Comparison of ENCODE assay signal across 2 cellular contexts in the genomic region with DNA sequence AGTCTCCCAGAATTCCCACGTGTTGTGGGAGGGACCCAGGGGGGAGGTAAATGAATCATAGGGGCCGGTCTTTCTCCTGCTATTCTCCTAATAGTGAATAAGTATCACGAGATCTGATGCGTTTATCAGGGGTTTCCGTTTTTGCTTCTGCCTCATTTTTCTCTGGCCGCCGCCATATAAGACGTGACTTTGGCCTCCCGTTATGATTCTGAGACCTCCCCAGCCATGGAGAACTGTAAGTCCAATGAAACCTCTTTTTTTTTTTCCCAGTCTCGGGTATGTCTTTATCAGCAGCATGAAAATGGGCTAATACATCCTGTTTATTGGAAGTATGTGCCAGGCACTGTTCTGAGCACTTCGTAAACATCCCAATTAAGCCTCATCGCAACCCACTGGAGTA.
TF ChIP-seq lines count a peak whose summit lies in the region.

No MANE protein-coding gene starts in this region.

TF ChIP-seq in GM23338, 12 proteins besides CTCF, POLR2A, EP300 and RAD21:
- TF ChIP-seq, protein P1, sequence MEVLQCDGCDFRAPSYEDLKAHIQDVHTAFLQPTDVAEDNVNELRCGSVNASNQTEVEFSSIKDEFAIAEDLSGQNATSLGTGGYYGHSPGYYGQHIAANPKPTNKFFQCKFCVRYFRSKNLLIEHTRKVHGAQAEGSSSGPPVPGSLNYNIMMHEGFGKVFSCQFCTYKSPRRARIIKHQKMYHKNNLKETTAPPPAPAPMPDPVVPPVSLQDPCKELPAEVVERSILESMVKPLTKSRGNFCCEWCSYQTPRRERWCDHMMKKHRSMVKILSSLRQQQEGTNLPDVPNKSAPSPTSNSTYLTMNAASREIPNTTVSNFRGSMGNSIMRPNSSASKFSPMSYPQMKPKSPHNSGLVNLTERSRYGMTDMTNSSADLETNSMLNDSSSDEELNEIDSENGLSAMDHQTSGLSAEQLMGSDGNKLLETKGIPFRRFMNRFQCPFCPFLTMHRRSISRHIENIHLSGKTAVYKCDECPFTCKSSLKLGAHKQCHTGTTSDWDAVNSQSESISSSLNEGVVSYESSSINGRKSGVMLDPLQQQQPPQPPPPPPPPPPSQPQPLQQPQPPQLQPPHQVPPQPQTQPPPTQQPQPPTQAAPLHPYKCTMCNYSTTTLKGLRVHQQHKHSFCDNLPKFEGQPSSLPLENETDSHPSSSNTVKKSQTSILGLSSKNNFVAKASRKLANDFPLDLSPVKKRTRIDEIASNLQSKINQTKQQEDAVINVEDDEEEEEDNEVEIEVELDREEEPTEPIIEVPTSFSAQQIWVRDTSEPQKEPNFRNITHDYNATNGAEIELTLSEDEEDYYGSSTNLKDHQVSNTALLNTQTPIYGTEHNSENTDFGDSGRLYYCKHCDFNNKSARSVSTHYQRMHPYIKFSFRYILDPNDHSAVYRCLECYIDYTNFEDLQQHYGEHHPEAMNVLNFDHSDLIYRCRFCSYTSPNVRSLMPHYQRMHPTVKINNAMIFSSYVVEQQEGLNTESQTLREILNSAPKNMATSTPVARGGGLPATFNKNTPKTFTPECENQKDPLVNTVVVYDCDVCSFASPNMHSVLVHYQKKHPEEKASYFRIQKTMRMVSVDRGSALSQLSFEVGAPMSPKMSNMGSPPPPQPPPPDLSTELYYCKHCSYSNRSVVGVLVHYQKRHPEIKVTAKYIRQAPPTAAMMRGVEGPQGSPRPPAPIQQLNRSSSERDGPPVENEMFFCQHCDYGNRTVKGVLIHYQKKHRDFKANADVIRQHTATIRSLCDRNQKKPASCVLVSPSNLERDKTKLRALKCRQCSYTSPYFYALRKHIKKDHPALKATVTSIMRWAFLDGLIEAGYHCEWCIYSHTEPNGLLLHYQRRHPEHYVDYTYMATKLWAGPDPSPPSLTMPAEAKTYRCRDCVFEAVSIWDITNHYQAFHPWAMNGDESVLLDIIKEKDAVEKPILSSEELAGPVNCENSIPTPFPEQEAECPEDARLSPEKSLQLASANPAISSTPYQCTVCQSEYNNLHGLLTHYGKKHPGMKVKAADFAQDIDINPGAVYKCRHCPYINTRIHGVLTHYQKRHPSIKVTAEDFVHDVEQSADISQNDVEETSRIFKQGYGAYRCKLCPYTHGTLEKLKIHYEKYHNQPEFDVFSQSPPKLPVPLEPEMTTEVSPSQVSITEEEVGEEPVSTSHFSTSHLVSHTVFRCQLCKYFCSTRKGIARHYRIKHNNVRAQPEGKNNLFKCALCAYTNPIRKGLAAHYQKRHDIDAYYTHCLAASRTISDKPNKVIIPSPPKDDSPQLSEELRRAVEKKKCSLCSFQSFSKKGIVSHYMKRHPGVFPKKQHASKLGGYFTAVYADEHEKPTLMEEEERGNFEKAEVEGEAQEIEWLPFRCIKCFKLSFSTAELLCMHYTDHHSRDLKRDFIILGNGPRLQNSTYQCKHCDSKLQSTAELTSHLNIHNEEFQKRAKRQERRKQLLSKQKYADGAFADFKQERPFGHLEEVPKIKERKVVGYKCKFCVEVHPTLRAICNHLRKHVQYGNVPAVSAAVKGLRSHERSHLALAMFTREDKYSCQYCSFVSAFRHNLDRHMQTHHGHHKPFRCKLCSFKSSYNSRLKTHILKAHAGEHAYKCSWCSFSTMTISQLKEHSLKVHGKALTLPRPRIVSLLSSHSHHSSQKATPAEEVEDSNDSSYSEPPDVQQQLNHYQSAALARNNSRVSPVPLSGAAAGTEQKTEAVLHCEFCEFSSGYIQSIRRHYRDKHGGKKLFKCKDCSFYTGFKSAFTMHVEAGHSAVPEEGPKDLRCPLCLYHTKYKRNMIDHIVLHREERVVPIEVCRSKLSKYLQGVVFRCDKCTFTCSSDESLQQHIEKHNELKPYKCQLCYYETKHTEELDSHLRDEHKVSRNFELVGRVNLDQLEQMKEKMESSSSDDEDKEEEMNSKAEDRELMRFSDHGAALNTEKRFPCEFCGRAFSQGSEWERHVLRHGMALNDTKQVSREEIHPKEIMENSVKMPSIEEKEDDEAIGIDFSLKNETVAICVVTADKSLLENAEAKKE (CRISPR knock-in tag; IDR thresholded peaks at IDR 0.05) = no peak

TF ChIP-seq in K562, 482 proteins besides CTCF, POLR2A, EP300 and RAD21:
- TF ChIP-seq RFX1 (IDR thresholded peaks at IDR 0.05) = no peak
- no peak for TF ChIP-seq PHTF2 (CRISPR knock-in tag; IDR thresholded peaks at IDR 0.05)
- TF ChIP-seq ZFP36 (IDR thresholded peaks at IDR 0.05; ENCODE audit: low read depth, low read length, partially characterized antibody) = peak; percentile 60
- peak; percentile 93 for TF ChIP-seq ZNF766 (CRISPR knock-in tag; conservative IDR thresholded peaks at IDR 0.05)
